ENCODE assay signal across 10 cellular contexts in genomic region chr12:613996-614726, GRCh38. TPM values are rescaled to one million over a fixed set of nuclear protein-coding genes. Genes with fewer than 3 reads are reported as not detected.
DNase-seq lines count a peak whose midpoint lies in the region; ATAC-seq and TF ChIP-seq lines count a peak whose summit lies in the region.
"Had no signal": no experiment of that assay in that cellular context is flagged by ENCODE, and none has a peak within 500 bp of the region (broad histone marks: within the 10 kb centered on the region; RNA-seq: fewer than 3 reads in every experiment).

No MANE protein-coding gene starts in this region.

- in situ Hi-C loops in astrocyte of the cerebellum (cut with HindIII; ENCODE audit: low sequenced_read_pairs): no loop called here

- ATAC-seq in HG02763 (IDR thresholded peaks at IDR 0.05; ENCODE audit: unreplicated experiment): no peak
- ATAC-seq in HG03442 (IDR thresholded peaks at IDR 0.05; ENCODE audit: unreplicated experiment): no peak
- ATAC-seq: left colon had no signal

- no peaks in the 10 kb centered on the region for H3K9me3 ChIP-seq in colonic mucosa

- H3K27ac ChIP-seq in colonic mucosa: no peak overlapping the region

- H3K4me3 ChIP-seq in astrocyte of the cerebellum (ENCODE audit: low read depth, low read length) (no peak overlapping the region), colonic mucosa (no peak overlapping the region)

- intact Hi-C loops in colonic mucosa (cut with DNase I): no loop called here

- no peak overlapping the region for H3K9ac ChIP-seq in colonic mucosa (ENCODE audit: low read depth in 2 of 2, low read length in 2 of 2)

- H3K27me3 ChIP-seq in colonic mucosa: no peaks in the 10 kb centered on the region

- DNase-seq in NCI-H1092 treated with DMSO at 0.1 percent for 48 hours (lab: John Stamatoyannopoulos, UW) (peak; percentile 45), NCI-H1092 (lab: John Stamatoyannopoulos, UW) (no peak), NCI-H1694 treated with DMSO at 0.1 percent for 48 hours (lab: John Stamatoyannopoulos, UW) (peak; percentile 59), astrocyte of the cerebellum (ENCODE audit: low read depth) (no peak), myocyte (ENCODE audit: low read depth) (peak; percentile 71), colonic mucosa (no peak)

- TF ChIP-seq CTCF in astrocyte of the cerebellum (IDR thresholded peaks at IDR 0.05; ENCODE audit: low read depth, low read length, missing control alignments): peak; percentile 25
- no peak for TF ChIP-seq CTCF in colonic mucosa (IDR thresholded peaks at IDR 0.05)

- no peaks in the 10 kb centered on the region for H3K36me3 ChIP-seq in colonic mucosa

- H3K4me1 ChIP-seq in colonic mucosa: no peaks in the 10 kb centered on the region

RNA-seq across cellular contexts. Expression of gene NINJ2, which starts 49.1 kb away (rescaled TPM):
- total RNA-seq in myocyte (0.13 TPM in 1 of 2 replicates, not detected in the other), colonic mucosa (1 to 10 TPM; 2.1 to 4.2 TPM)
- polyA plus RNA-seq in myocyte (2012): 20.5 TPM
- polyA plus RNA-seq: AG04450 had no signal

Comparison
In these comparisons a context has a peak if more than half of its experiments do, and no peak if none do; other contexts are left out.
1. DNase-seq: peak in NCI-H1092 treated with DMSO at 0.1 percent for 48 hours (single experiment), NCI-H1694 treated with DMSO at 0.1 percent for 48 hours (single experiment) and myocyte (single experiment); none in NCI-H1092 (single experiment), astrocyte of the cerebellum (single experiment) and colonic mucosa (single experiment).